ENCODE assay signal across 1 cellular context in the genomic region with DNA sequence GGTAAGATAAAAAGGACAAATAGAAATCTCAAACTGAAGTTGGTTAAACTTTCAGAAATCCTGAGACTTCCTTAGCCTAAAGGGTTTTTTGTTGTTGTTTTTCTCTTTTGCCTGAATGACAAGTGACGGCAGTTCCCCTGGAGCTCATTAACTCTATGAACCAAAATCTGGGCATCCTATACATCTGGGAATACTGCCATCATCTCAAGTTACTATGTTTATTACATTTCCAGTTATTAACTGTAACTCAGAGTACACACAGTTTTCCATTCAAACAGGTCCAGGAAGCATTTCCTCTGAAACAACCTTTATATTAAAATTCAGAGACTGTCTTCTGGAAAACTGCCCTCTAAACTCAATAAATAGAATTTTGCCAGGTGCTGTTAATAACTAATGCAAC.
TF ChIP-seq lines count a peak whose summit lies in the region.

No MANE protein-coding gene starts in this region.

TF ChIP-seq in IMR-90, 13 proteins besides CTCF, POLR2A, EP300 and RAD21:
- TF ChIP-seq FOS (IDR thresholded peaks at IDR 0.05; ENCODE audit: low read depth, low read length), result no peak
